In genomic region chr5:149473441-149473840, GRCh38 we compare ENCODE assay signal across 20 cellular contexts.
"Had no signal": no experiment of that assay in that cellular context is flagged by ENCODE, and none has a peak within 500 bp of the region (broad histone marks: within the 10 kb centered on the region; RNA-seq: fewer than 3 reads in every experiment).

No MANE protein-coding gene starts in this region.

- H3K27ac Mint-ChIP-seq: activated B cell treated with CpG ODN at 0.5 μM for 24 hours; activated naive CD8-positive, alpha-beta T cell treated with anti-CD3 and anti-CD28 coated beads, Interleukin-2, amount 10 ng/mL, durations not matched to agents 7 days and 5 days; nephron progenitor cell; stimulated activated naive B cell treated with anti-CD40 and anti-IgM and Interleukin-4, amounts not matched to agents 10 μg/mL and 1 μg/mL and 100 μg/mL, for 72 hours; T-helper 17 cell had no signal

- H3K27ac ChIP-seq: cardiac muscle cell, thoracic aorta, upper lobe of right lung had no signal

- ATAC-seq: sciatic nerve; stimulated activated naive B cell treated with anti-CD40 and anti-IgM and Interleukin-4, amounts not matched to agents 10 μg/mL and 1 μg/mL and 100 μg/mL, for 72 hours; T-helper 17 cell had no signal

- H3K9me3 Mint-ChIP-seq: activated B cell treated with CpG ODN at 0.5 μM for 24 hours; activated naive CD8-positive, alpha-beta T cell treated with anti-CD3 and anti-CD28 coated beads, Interleukin-2, amount 10 ng/mL, durations not matched to agents 7 days and 5 days; nephron progenitor cell; stimulated activated naive B cell treated with anti-CD40 and anti-IgM and Interleukin-4, amounts not matched to agents 10 μg/mL and 1 μg/mL and 100 μg/mL, for 72 hours had no signal

- H3K4me3 Mint-ChIP-seq: activated B cell treated with CpG ODN at 0.5 μM for 24 hours; activated naive CD8-positive, alpha-beta T cell treated with anti-CD3 and anti-CD28 coated beads, Interleukin-2, amount 10 ng/mL, durations not matched to agents 7 days and 5 days; nephron progenitor cell; stimulated activated naive B cell treated with anti-CD40 and anti-IgM and Interleukin-4, amounts not matched to agents 10 μg/mL and 1 μg/mL and 100 μg/mL, for 72 hours; T-helper 17 cell had no signal

- H3K27me3 Mint-ChIP-seq: activated B cell treated with CpG ODN at 0.5 μM for 24 hours; activated naive CD8-positive, alpha-beta T cell treated with anti-CD3 and anti-CD28 coated beads, Interleukin-2, amount 10 ng/mL, durations not matched to agents 7 days and 5 days had no signal

- H3K36me3 Mint-ChIP-seq: activated naive CD8-positive, alpha-beta T cell treated with anti-CD3 and anti-CD28 coated beads, Interleukin-2, amount 10 ng/mL, durations not matched to agents 7 days and 5 days; stimulated activated naive B cell treated with anti-CD40 and anti-IgM and Interleukin-4, amounts not matched to agents 10 μg/mL and 1 μg/mL and 100 μg/mL, for 72 hours had no signal

- H3K4me1 Mint-ChIP-seq: activated B cell treated with CpG ODN at 0.5 μM for 24 hours; activated naive CD8-positive, alpha-beta T cell treated with anti-CD3 and anti-CD28 coated beads, Interleukin-2, amount 10 ng/mL, durations not matched to agents 7 days and 5 days; T-helper 17 cell had no signal

- H3K36me3 ChIP-seq: cardiac muscle cell, thoracic aorta, upper lobe of right lung had no signal

- H3K9me3 ChIP-seq: mucosa of descending colon, thoracic aorta, upper lobe of right lung had no signal

- H3K27me3 ChIP-seq: cardiac muscle cell, upper lobe of right lung had no signal

- DNase-seq: activated B cell treated with CpG ODN at 0.5 μM for 24 hours; activated CD4-positive, alpha-beta T cell treated with anti-CD3 and anti-CD28 coated beads for 4 hours; activated CD4-positive, alpha-beta T cell treated with anti-CD3 and anti-CD28 coated beads, Interleukin-2, amount 50 U/mL, for 48 hours; activated naive CD4-positive, alpha-beta T cell treated with Interleukin-2 at 50 U/mL for 16 hours; activated naive CD8-positive, alpha-beta T cell treated with anti-CD3 and anti-CD28 coated beads, Interleukin-2, amount 10 ng/mL, durations not matched to agents 7 days and 5 days; activated T-cell treated with anti-CD3 and anti-CD28 coated beads, Interleukin-2, amount 50 U/mL, for 48 hours; amniotic stem cell; cortex of kidney; mesendoderm; mucosa of descending colon; nephron progenitor cell; nucleus accumbens; stimulated activated CD4-positive, alpha-beta T cell treated with anti-CD3 and anti-CD28 coated beads, Interleukin-2, amount 100 ng/mL, for 48 hours; stimulated activated CD8-positive, alpha-beta memory T cell treated with anti-CD3 and anti-CD28 coated beads, Interleukin-4, amount 100 ng/mL, for 48 hours; stimulated activated naive B cell treated with anti-CD40 and anti-IgM and Interleukin-4, amounts not matched to agents 10 μg/mL and 1 μg/mL and 100 μg/mL, for 72 hours; T-helper 17 cell; upper lobe of right lung had no signal

- H3K4me3 ChIP-seq: cardiac muscle cell, mucosa of descending colon, thoracic aorta, upper lobe of right lung had no signal
